ENCODE assay signal across 8 cellular contexts in the genomic region with DNA sequence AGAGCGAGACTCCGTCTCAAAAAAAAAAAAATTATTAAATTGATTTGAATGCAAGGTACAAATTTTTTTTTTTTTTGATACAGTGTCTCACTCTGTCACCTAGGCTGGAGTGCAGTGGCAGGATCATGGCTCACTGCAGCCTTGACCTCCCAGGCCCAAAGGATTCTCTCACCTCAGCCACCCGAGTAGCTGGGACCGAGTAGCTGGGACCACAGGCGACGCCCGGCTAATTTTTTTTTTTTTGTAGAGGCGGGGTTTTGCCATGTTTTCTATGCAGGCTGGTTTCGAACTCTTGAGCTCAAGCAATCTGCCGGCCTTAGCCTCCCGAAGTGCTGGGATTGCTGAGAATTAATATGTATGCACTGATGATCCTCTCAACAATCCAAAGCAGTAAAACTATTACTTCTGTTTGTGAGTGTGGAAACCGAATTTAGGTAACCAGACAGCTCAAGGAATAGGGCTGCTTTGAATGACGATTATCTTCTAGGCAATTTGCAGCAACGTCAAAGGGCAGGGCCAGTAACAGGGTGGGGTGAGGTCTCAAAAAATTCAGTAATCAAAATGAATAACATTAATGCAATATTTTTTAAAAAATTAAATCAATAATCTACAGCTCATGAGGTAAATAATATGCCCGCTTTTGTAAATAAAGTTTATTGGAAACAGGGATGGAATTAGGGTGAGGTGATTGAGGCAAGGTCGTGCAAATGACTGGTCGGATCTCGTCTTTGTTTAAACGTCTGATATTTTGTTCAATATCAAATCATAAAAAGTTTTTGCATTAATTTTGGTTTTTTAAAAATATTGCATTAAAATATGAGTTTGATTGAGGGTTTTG. TPM values are rescaled to one million over a fixed set of nuclear protein-coding genes. Genes with fewer than 3 reads are reported as not detected.
DNase-seq lines count a peak whose midpoint lies in the region; TF ChIP-seq lines count a peak whose summit lies in the region.

No MANE protein-coding gene starts in this region.

- no peaks in the 10 kb centered on the region for H3K36me3 ChIP-seq in esophagus muscularis mucosa

- peaks cover 0 to 20% (median 13%) of the 10 kb centered on the region in 4 donors for H3K4me1 ChIP-seq in esophagus muscularis mucosa

- in situ Hi-C loops in SK-MEL-5 (cut with HindIII; ENCODE audit: low pct_unique_long_range_greater_than_20kb, low sequenced_read_pairs) = no loop called here
- in situ Hi-C loops in G401 (cut with HindIII; ENCODE audit: low sequenced_read_pairs) = no loop called here

- peak overlapping the region; percentile 64 to 89 (median 76) for H3K4me3 ChIP-seq in esophagus muscularis mucosa

- no peaks in the 10 kb centered on the region for H3K9me3 ChIP-seq in esophagus muscularis mucosa

- no peaks in the 10 kb centered on the region for H3K27me3 ChIP-seq in esophagus muscularis mucosa

- TF ChIP-seq CTCF in esophagus muscularis mucosa (IDR thresholded peaks at IDR 0.05) = no peak

- DNase-seq in NOMO-1 (lab: John Stamatoyannopoulos, UW; ENCODE audit: unreplicated experiment in 2 of 2) = peak; percentile 1 to 8
- no peak for DNase-seq in NOMO-1 treated with dmso at 0.1 percent for 144 hours (lab: John Stamatoyannopoulos, UW; ENCODE audit: unreplicated experiment)
- DNase-seq in SK-MEL-5 (ENCODE audit: low read depth, low spot score) = peak; percentile 27
- no peak for DNase-seq in esophagus muscularis mucosa (ENCODE audit: extremely low spot score)
- peak; percentile 25 for DNase-seq in retina
- no peak for DNase-seq in KG1 (lab: John Stamatoyannopoulos, UW)
- no peak for DNase-seq in G401 (ENCODE audit: low spot score)
- DNase-seq in effector CD8-positive, alpha-beta T cell (lab: John Stamatoyannopoulos, UW) = no peak

- WGBS in esophagus muscularis mucosa = 41% methylated on average over 19 of the region's 19 CpGs

- TF ChIP-seq POLR2A in esophagus muscularis mucosa (IDR thresholded peaks at IDR 0.05; ENCODE audit: low read depth) = no peak

- TF ChIP-seq EP300 in esophagus muscularis mucosa (IDR thresholded peaks at IDR 0.05) = no peak

- intact Hi-C loops in esophagus muscularis mucosa (cut with DNase I) = loop anchor here (5.0 kb wide), 1 partner anchor 51 kb away; a partner anchor contains a TSS

- H3K27ac ChIP-seq in esophagus muscularis mucosa (replicated peaks in 1 of 4) = peak overlapping the region; percentile 75 to 81 (median 80)

RNA-seq across cellular contexts. Expression of a gene that starts 1.2 kb away (rescaled TPM):
- total RNA-seq in SK-MEL-5 (2014; rRNA removed; shearing (Covaris generic)) = 12.5 and 14.3 TPM in 2 replicates
- 19.8 and 21.5 TPM in 2 replicates for polyA plus RNA-seq in SK-MEL-5 (2015; cell fraction: cytosol; rRNA removed)
- 8.0 and 8.9 TPM in 2 replicates for polyA plus RNA-seq in SK-MEL-5 (2015; cell fraction: nucleus; rRNA removed)
- total RNA-seq in esophagus muscularis mucosa = under 1 TPM in 3 of 4 donors, not detected in 1; under 0.01 to 0.40 (median 0.17) TPM
- 14.3 and 25.1 TPM in 2 replicates for total RNA-seq in G401 (2014; rRNA removed; shearing (Covaris generic))

RNA-seq across cellular contexts. Expression of a gene that starts 39.2 kb away (rescaled TPM):
- total RNA-seq in SK-MEL-5 (2014; rRNA removed; shearing (Covaris generic)) = 7.6 and 9.2 TPM in 2 replicates
- 5.6 and 25.5 TPM in 2 replicates for polyA plus RNA-seq in SK-MEL-5 (2015; cell fraction: cytosol; rRNA removed)
- 34.7 and 93.4 TPM in 2 replicates for polyA plus RNA-seq in SK-MEL-5 (2015; cell fraction: nucleus; rRNA removed)
- 10 to 100 TPM; 25.2 to 42.7 (median 33.0) TPM for total RNA-seq in esophagus muscularis mucosa
- 3.8 and 7.0 TPM in 2 replicates for total RNA-seq in G401 (2014; rRNA removed; shearing (Covaris generic))

RNA-seq across cellular contexts. Expression of a gene that starts 49.9 kb away (rescaled TPM):
- total RNA-seq in SK-MEL-5 (2014; rRNA removed; shearing (Covaris generic)) = 20.9 and 21.4 TPM in 2 replicates
- 20.8 and 27.5 TPM in 2 replicates for polyA plus RNA-seq in SK-MEL-5 (2015; cell fraction: cytosol; rRNA removed)
- polyA plus RNA-seq in SK-MEL-5 (2015; cell fraction: nucleus; rRNA removed) = 30.1 and 34.7 TPM in 2 replicates
- 10 to 100 TPM; 20.5 to 33.2 (median 28.2) TPM for total RNA-seq in esophagus muscularis mucosa
- total RNA-seq in G401 (2014; rRNA removed; shearing (Covaris generic)) = 18.0 and 18.4 TPM in 2 replicates

Comparison
In these comparisons a context has a peak if more than half of its experiments do, and no peak if none do; other contexts are left out.
1. DNase-seq: peak in NOMO-1 (2 of 2), SK-MEL-5 (single experiment) and retina (single experiment); none in NOMO-1 treated with dmso at 0.1 percent for 144 hours (single experiment), esophagus muscularis mucosa (single experiment), KG1 (single experiment), G401 (single experiment) and effector CD8-positive, alpha-beta T cell (single experiment).